Comparison of ENCODE assay signal across 1 cellular context in genomic region chr4:87038837-87039715, GRCh38.
TF ChIP-seq lines count a peak whose summit lies in the region.

No MANE protein-coding gene starts in this region.

TF ChIP-seq in H1, 55 proteins besides CTCF, POLR2A, EP300 and RAD21:
- TF ChIP-seq MAX (IDR thresholded peaks at IDR 0.05) (no peak), TEAD4 (IDR thresholded peaks at IDR 0.05; ENCODE audit: low read depth, low read length) (0 out of 2 replicates have a peak, but pooled peaks have one; percentile 16), TBP (IDR thresholded peaks at IDR 0.05; ENCODE audit: low read depth, low read length) (no peak), SIN3A (conservative IDR thresholded peaks at IDR 0.05 in 1 of 2, IDR thresholded peaks at IDR 0.05 in 1 of 2; ENCODE audit: low read depth in 1 of 2, low read length in 2 of 2) (peak; percentile 69 to 92; a peak in 2 of 4 replicates), CREB1 (IDR thresholded peaks at IDR 0.05) (no peak), ASH2L (IDR thresholded peaks at IDR 0.05; ENCODE audit: low read length) (peak; percentile 26)
TF ChIP-seq in H1: peak in this region for 3.
